ENCODE assay signal across 8 cellular contexts in genomic region chr11:64447717-64448598, GRCh38.
DNase-seq lines count a peak whose midpoint lies in the region; ATAC-seq and TF ChIP-seq lines count a peak whose summit lies in the region.

No MANE protein-coding gene starts in this region.

- intact Hi-C loops in mucosa of descending colon (cut with DNase I, micrococcal nuclease): no loop called here

- TF ChIP-seq CTCF in choroid plexus epithelial cell (conservative IDR thresholded peaks at IDR 0.05; ENCODE audit: low read depth, low read length) (no peak), mucosa of descending colon (IDR thresholded peaks at IDR 0.05) (no peak)

- DNase-seq in NCI-H524 (lab: John Stamatoyannopoulos, UW): peak; percentile 48 to 69
- DNase-seq in NCI-H524 treated with DMSO at 0.1 percent for 48 hours (lab: John Stamatoyannopoulos, UW): no peak
- peak; percentile 31 for DNase-seq in NCI-H2171 (lab: John Stamatoyannopoulos, UW)
- peak; percentile 9 for DNase-seq in choroid plexus epithelial cell (ENCODE audit: low read depth)
- DNase-seq in mucosa of descending colon: peak; percentile 38 to 63 (median 44)
- DNase-seq in iPS-NIHi7 (ENCODE audit: extremely low spot score): no peak

- no peaks in the 10 kb centered on the region for H3K9me3 ChIP-seq in mucosa of descending colon

- H3K36me3 ChIP-seq in mucosa of descending colon (ENCODE audit: low read depth): no peaks in the 10 kb centered on the region

- ATAC-seq in mucosa of descending colon (peak; percentile 52), HG03196 (IDR thresholded peaks at IDR 0.05; ENCODE audit: unreplicated experiment) (no peak), GM21390 (IDR thresholded peaks at IDR 0.05; ENCODE audit: unreplicated experiment) (no peak)

- H3K4me3 ChIP-seq in choroid plexus epithelial cell (ENCODE audit: low read depth, low read length) (no peak overlapping the region), mucosa of descending colon (no peak overlapping the region)

- H3K4me1 ChIP-seq in mucosa of descending colon (ENCODE audit: low read depth): peaks cover 17% of the 10 kb centered on the region

Comparison
In these comparisons a context has a peak if more than half of its experiments do, and no peak if none do; other contexts are left out.
1. DNase-seq: peak in NCI-H524 (2 of 2), NCI-H2171 (single experiment), choroid plexus epithelial cell (single experiment) and mucosa of descending colon (3 of 3); none in NCI-H524 treated with DMSO at 0.1 percent for 48 hours (single experiment) and iPS-NIHi7 (single experiment).